9 cellular contexts compared by ENCODE assay signal in the genomic region with DNA sequence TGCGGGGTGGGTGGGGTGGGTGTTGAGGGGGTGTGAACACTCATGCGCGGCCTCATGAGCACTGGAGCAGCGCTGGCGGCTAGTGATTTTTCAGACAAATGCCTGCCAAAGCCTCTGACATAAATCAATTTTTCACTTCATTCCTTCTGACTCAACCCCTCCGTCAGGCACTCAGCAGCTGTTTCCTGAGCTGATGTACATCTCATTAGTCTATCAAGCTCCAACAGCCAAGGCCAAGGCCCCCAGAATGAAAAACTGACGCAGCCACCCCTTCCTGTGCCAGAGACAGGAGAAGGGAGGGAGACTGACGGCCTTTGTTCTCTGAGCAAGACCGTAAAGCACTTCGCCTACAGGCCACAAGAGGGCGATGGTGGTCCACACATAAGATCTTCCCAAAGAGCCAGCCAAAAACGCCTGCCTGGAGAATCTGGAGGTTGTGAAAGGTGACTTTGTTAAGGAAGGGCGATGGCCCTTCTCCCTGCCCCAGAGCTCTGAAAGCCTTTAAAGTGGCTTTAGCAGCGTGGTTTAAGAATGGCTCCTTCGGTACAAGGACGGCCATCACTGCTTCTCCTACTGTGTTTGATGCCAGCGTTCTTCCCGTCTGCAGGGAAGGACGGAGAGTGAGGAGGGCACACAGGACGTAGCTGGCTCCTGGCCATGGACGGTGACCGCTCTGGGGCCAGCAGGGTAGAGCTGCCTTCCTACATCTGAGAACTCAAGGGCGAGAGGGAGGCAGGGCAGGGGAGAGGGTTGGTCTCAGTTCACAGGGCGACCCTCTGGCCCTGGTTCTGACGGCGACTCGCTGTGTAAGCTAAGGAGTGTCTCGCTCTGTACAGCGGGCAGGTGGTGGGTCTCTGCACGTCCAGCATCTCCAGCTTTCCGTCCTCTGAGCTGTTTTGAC. TPM values are rescaled to one million over a fixed set of nuclear protein-coding genes. Genes with fewer than 3 reads are reported as not detected.
DNase-seq lines count a peak whose midpoint lies in the region; ATAC-seq, FAIRE-seq and TF ChIP-seq lines count a peak whose summit lies in the region.
"Had no signal": no experiment of that assay in that cellular context is flagged by ENCODE, and none has a peak within 500 bp of the region (broad histone marks: within the 10 kb centered on the region; RNA-seq: fewer than 3 reads in every experiment).

No MANE protein-coding gene starts in this region.

- peak overlapping the region in 3 of 7 donors; percentile 54 to 76 (median 55) for H3K27ac Mint-ChIP-seq in CD4-positive, alpha-beta memory T cell
- peak overlapping the region; percentile 88 for H3K27ac Mint-ChIP-seq in activated CD8-positive, alpha-beta memory T cell treated with anti-CD3 and anti-CD28 coated beads, Interleukin-2, amount 10 ng/mL, durations not matched to agents 7 days and 5 days

- no peaks in the 10 kb centered on the region for H4K20me1 ChIP-seq in endothelial cell of umbilical vein (replicated peaks; ENCODE audit: control insufficient read depth, extremely low read depth, insufficient read depth, low read length)

- H3K27ac ChIP-seq in CD4-positive, alpha-beta memory T cell (ENCODE audit: low read depth, low read length) = no peak overlapping the region
- H3K27ac ChIP-seq in endothelial cell of umbilical vein (ENCODE audit: insufficient read depth, low read depth, low read length) (peak overlapping the region; percentile 88), muscle layer of colon (ENCODE audit: low read depth, low read length) (peak overlapping the region; percentile 23)

- peak; percentile 55 for ATAC-seq in GM19455 (IDR thresholded peaks at IDR 0.05; ENCODE audit: unreplicated experiment)
- peak; percentile 81 for ATAC-seq in activated CD8-positive, alpha-beta memory T cell treated with anti-CD3 and anti-CD28 coated beads, Interleukin-2, amount 10 ng/mL, durations not matched to agents 7 days and 5 days

- peak overlapping the region; percentile 52 for H3K9ac ChIP-seq in endothelial cell of umbilical vein (replicated peaks; ENCODE audit: extremely low read depth, insufficient read depth, low read length)
- no peak overlapping the region for H3K9ac ChIP-seq in muscle layer of colon (ENCODE audit: low read length)

- dilution Hi-C loops in endothelial cell of umbilical vein (cut with MboI; ENCODE audit: extremely low pct_ligation_motif_present, low sequenced_read_pairs) = no loop called here

- CTCF ChIA-PET in CD4-positive, alpha-beta memory T cell (lab: Charles Lee; ENCODE audit: partially characterized antibody) = interaction anchor here (0.7 to 7.6 kb wide), 42 partner anchors 9 to 1411 kb away, joined by 3 to 40 read pairs (median 4); a partner anchor contains a TSS
- CTCF ChIA-PET in activated CD8-positive, alpha-beta memory T cell treated with anti-CD3 and anti-CD28 coated beads, Interleukin-2, amount 10 ng/mL, durations not matched to agents 7 days and 5 days (lab: Charles Lee) = interaction anchor here (0.6 to 6.1 kb wide), 33 partner anchors 9 to 1414 kb away, joined by 3 to 38 read pairs (median 4); a partner anchor contains a TSS
- CTCF ChIA-PET in endothelial cell of umbilical vein (lab: Charles Lee) = interaction anchor here (0.6 to 3.5 kb wide), 55 partner anchors 9 to 1417 kb away, joined by 3 to 30 read pairs (median 4); a partner anchor contains a TSS

- no peaks in the 10 kb centered on the region for H3K36me3 ChIP-seq in CD4-positive, alpha-beta memory T cell (ENCODE audit: insufficient read depth, low read length)
- H3K36me3 ChIP-seq in endothelial cell of umbilical vein (ENCODE audit: control insufficient read depth in 2 of 2, extremely low read depth in 1 of 2, insufficient read depth in 2 of 2, low read length in 2 of 2) = no peaks in the 10 kb centered on the region
- no peaks in the 10 kb centered on the region for H3K36me3 ChIP-seq in muscle layer of colon (ENCODE audit: insufficient read depth, low read length)

- no peaks in the 10 kb centered on the region for H3K9me3 ChIP-seq in CD4-positive, alpha-beta memory T cell (ENCODE audit: control insufficient read depth in 1 of 2, low read length in 2 of 2)
- H3K9me3 ChIP-seq in endothelial cell of umbilical vein (replicated peaks; ENCODE audit: control insufficient read depth, insufficient read depth, low read length) (no peaks in the 10 kb centered on the region), muscle layer of colon (ENCODE audit: low read length) (no peaks in the 10 kb centered on the region)

- peak; percentile 94 to 97 for TF ChIP-seq CTCF in endothelial cell of umbilical vein (IDR thresholded peaks at IDR 0.05; ENCODE audit: extremely low read depth in 1 of 2, insufficient read depth in 1 of 2, low read depth in 1 of 2, low read length in 2 of 2)

- no peaks in the 10 kb centered on the region for H3K9me3 Mint-ChIP-seq in CD4-positive, alpha-beta memory T cell
- H3K9me3 Mint-ChIP-seq in activated CD8-positive, alpha-beta memory T cell treated with anti-CD3 and anti-CD28 coated beads, Interleukin-2, amount 10 ng/mL, durations not matched to agents 7 days and 5 days (ENCODE audit: low read depth) = no peaks in the 10 kb centered on the region

- H3K79me2 ChIP-seq in endothelial cell of umbilical vein (ENCODE audit: control insufficient read depth, insufficient read depth, low read length) = no peaks in the 10 kb centered on the region

- no peaks in the 10 kb centered on the region for H3K27me3 ChIP-seq in CD4-positive, alpha-beta memory T cell (ENCODE audit: insufficient read depth, low read length)
- peaks cover 3 to 5% of the 10 kb centered on the region in 2 experiments for H3K27me3 ChIP-seq in endothelial cell of umbilical vein (ENCODE audit: control insufficient read depth in 2 of 2, insufficient read depth in 2 of 2, low read length in 2 of 2)
- no peaks in the 10 kb centered on the region for H3K27me3 ChIP-seq in muscle layer of colon (ENCODE audit: control insufficient read depth in 1 of 2, insufficient read depth in 2 of 2, low read length in 2 of 2)

- peak; percentile 50 for TF ChIP-seq POLR2A in endothelial cell of umbilical vein (IDR thresholded peaks at IDR 0.05; ENCODE audit: low read depth, low read length)

- no peaks in the 10 kb centered on the region for H3K36me3 Mint-ChIP-seq in CD4-positive, alpha-beta memory T cell
- H3K36me3 Mint-ChIP-seq in activated CD8-positive, alpha-beta memory T cell treated with anti-CD3 and anti-CD28 coated beads, Interleukin-2, amount 10 ng/mL, durations not matched to agents 7 days and 5 days = peaks cover 3% of the 10 kb centered on the region

- H3K4me1 Mint-ChIP-seq in CD4-positive, alpha-beta memory T cell = peaks cover 5 to 7% (median 6%) of the 10 kb centered on the region in 4 donors
- peaks cover 60% of the 10 kb centered on the region for H3K4me1 Mint-ChIP-seq in activated CD8-positive, alpha-beta memory T cell treated with anti-CD3 and anti-CD28 coated beads, Interleukin-2, amount 10 ng/mL, durations not matched to agents 7 days and 5 days

- no TSS peak for BruUV-seq in endothelial cell of umbilical vein (replicated peaks; lab: Mats Ljungman, UMichigan)

- H2AFZ ChIP-seq in endothelial cell of umbilical vein (ENCODE audit: low read depth, low read length) = peak overlapping the region; percentile 91

- DNase-seq in CD4-positive, alpha-beta memory T cell = peak; percentile 62 to 78 (median 67)
- DNase-seq in HTR-8/SVneo (ENCODE audit: insufficient read length, low spot score) = peak; percentile 67
- peak; percentile 44 to 61 for DNase-seq in NOMO-1 (lab: John Stamatoyannopoulos, UW; ENCODE audit: unreplicated experiment in 2 of 2)
- peak; percentile 89 for DNase-seq in activated CD8-positive, alpha-beta memory T cell treated with anti-CD3 and anti-CD28 coated beads, Interleukin-2, amount 10 ng/mL, durations not matched to agents 7 days and 5 days
- peak; percentile 99 for DNase-seq in endothelial cell of umbilical vein (ENCODE audit: low read depth, low spot score)
- peak; percentile 56 for DNase-seq in stimulated activated CD8-positive, alpha-beta memory T cell treated with anti-CD3 and anti-CD28 coated beads, Interleukin-4, amount 100 ng/mL, for 24 hours (ENCODE audit: low read depth)

- H3K4me3 Mint-ChIP-seq in CD4-positive, alpha-beta memory T cell = peak overlapping the region in 2 of 8 donors; percentile 12 to 41
- H3K4me3 Mint-ChIP-seq in activated CD8-positive, alpha-beta memory T cell treated with anti-CD3 and anti-CD28 coated beads, Interleukin-2, amount 10 ng/mL, durations not matched to agents 7 days and 5 days = no peak overlapping the region

- no peak overlapping the region for H3K4me3 ChIP-seq in CD4-positive, alpha-beta memory T cell (ENCODE audit: low read length in 2 of 2)
- H3K4me3 ChIP-seq in endothelial cell of umbilical vein (replicated peaks in 1 of 3; ENCODE audit: insufficient read depth in 1 of 3, low read depth in 1 of 3, low read length in 3 of 3) (peak overlapping the region in 2 of 3 experiments; percentile 20 to 25), muscle layer of colon (ENCODE audit: low read depth in 1 of 2, low read length in 2 of 2) (peak overlapping the region; percentile 38 to 57)

- intact Hi-C loops in CD4-positive, alpha-beta memory T cell (cut with micrococcal nuclease) = loop anchor here (1.0 to 5.0 kb wide), 4 partner anchors 38 to 1140 kb away; a partner anchor contains a TSS
- intact Hi-C loops in endothelial cell of umbilical vein (cut with micrococcal nuclease) = loop anchor here (1.0 to 5.0 kb wide), 13 partner anchors 21 to 1411 kb away; a partner anchor contains a TSS

- POLR2A ChIA-PET in CD4-positive, alpha-beta memory T cell (lab: Charles Lee; ENCODE audit: partially characterized antibody) = interaction anchor here (1.2 kb wide), 1 partner anchor 171 kb away, joined by 3 read pairs; no protein-coding TSS in a partner anchor
- POLR2A ChIA-PET in endothelial cell of umbilical vein (lab: Charles Lee) = interaction anchor here (1.3 to 2.0 kb wide), 2 partner anchors 38 to 637 kb away, joined by 3 to 13 read pairs; a partner anchor contains a TSS

- H3K9me1 ChIP-seq in endothelial cell of umbilical vein (replicated peaks; ENCODE audit: control insufficient read depth, extremely low read depth, insufficient read depth, low read length) = no peaks in the 10 kb centered on the region

- peaks cover 2 to 4% of the 10 kb centered on the region in 2 donors for H3K27me3 Mint-ChIP-seq in CD4-positive, alpha-beta memory T cell
- no peaks in the 10 kb centered on the region for H3K27me3 Mint-ChIP-seq in activated CD8-positive, alpha-beta memory T cell treated with anti-CD3 and anti-CD28 coated beads, Interleukin-2, amount 10 ng/mL, durations not matched to agents 7 days and 5 days

- peak overlapping the region; percentile 66 for H3K4me2 ChIP-seq in endothelial cell of umbilical vein (ENCODE audit: insufficient read depth, low read length)

- H3K4me1 ChIP-seq in CD4-positive, alpha-beta memory T cell (ENCODE audit: insufficient read depth, low read length) = peaks cover 6% of the 10 kb centered on the region
- H3K4me1 ChIP-seq in endothelial cell of umbilical vein (ENCODE audit: control insufficient read depth, extremely low read depth, insufficient read depth, low read length) = peaks cover 10% of the 10 kb centered on the region
- H3K4me1 ChIP-seq in muscle layer of colon (ENCODE audit: insufficient read depth, low read length) = peaks cover 6% of the 10 kb centered on the region

- FAIRE-seq in HTR-8/SVneo (lab: Jason Lieb, UNC) = no peak
- FAIRE-seq in endothelial cell of umbilical vein (lab: Jason Lieb, UNC) = peak; percentile 100
- FAIRE-seq: colon had no signal

RNA-seq across cellular contexts. Expression of a gene that starts 37.1 kb away (rescaled TPM):
- total RNA-seq in CD4-positive, alpha-beta memory T cell = 10 to 100 TPM; 39.1 to 39.8 TPM
- polyA plus RNA-seq in CD4-positive, alpha-beta memory T cell = 10 to 100 TPM; 35.3 to 36.8 TPM
- total RNA-seq in activated CD8-positive, alpha-beta memory T cell treated with anti-CD3 and anti-CD28 coated beads, Interleukin-2, amount 10 ng/mL, durations not matched to agents 7 days and 5 days = 10 to 100 TPM; 20.2 to 35.4 TPM
- 31.4 and 32.4 TPM in 2 replicates for total RNA-seq in endothelial cell of umbilical vein
- polyA plus RNA-seq in endothelial cell of umbilical vein = 40.7 and 42.7 TPM in 2 replicates
- 36.8 and 44.7 TPM in 2 replicates for polyA plus RNA-seq in endothelial cell of umbilical vein (2011; cell fraction: cytosol; rRNA removed)
- polyA plus RNA-seq in endothelial cell of umbilical vein (2011; cell fraction: nucleus; rRNA removed) = 32.5 and 36.5 TPM in 2 replicates
- 39.0 TPM in 2 replicates for polyA plus RNA-seq in endothelial cell of umbilical vein (2012)
- polyA minus RNA-seq in endothelial cell of umbilical vein = 39.9 and 45.5 TPM in 2 replicates
- polyA minus RNA-seq in endothelial cell of umbilical vein (2011; cell fraction: cytosol; rRNA and poly(A)+ RNA removed) = 21.3 TPM
- polyA minus RNA-seq in endothelial cell of umbilical vein (2011; cell fraction: nucleus; rRNA and poly(A)+ RNA removed) = 26.2 and 29.1 TPM in 2 replicates

RNA-seq across cellular contexts. Expression of a gene that starts 37.4 kb away (rescaled TPM):
- total RNA-seq in CD4-positive, alpha-beta memory T cell = 100 to 1,000 TPM; 101 to 106 TPM
- 100 to 1,000 TPM; 389 to 532 TPM for polyA plus RNA-seq in CD4-positive, alpha-beta memory T cell
- total RNA-seq in activated CD8-positive, alpha-beta memory T cell treated with anti-CD3 and anti-CD28 coated beads, Interleukin-2, amount 10 ng/mL, durations not matched to agents 7 days and 5 days = 100 to 1,000 TPM; 101 to 154 TPM
- 241 and 242 TPM in 2 replicates for total RNA-seq in endothelial cell of umbilical vein
- polyA plus RNA-seq in endothelial cell of umbilical vein = 528 and 594 TPM in 2 replicates
- 403 and 404 TPM in 2 replicates for polyA plus RNA-seq in endothelial cell of umbilical vein (2011; cell fraction: cytosol; rRNA removed)
- polyA plus RNA-seq in endothelial cell of umbilical vein (2011; cell fraction: nucleus; rRNA removed) = 121 and 124 TPM in 2 replicates
- polyA plus RNA-seq in endothelial cell of umbilical vein (2012) = 464 and 482 TPM in 2 replicates
- polyA minus RNA-seq in endothelial cell of umbilical vein = 98.5 and 98.6 TPM in 2 replicates
- polyA minus RNA-seq in endothelial cell of umbilical vein (2011; cell fraction: cytosol; rRNA and poly(A)+ RNA removed) = 29.8 TPM
- polyA minus RNA-seq in endothelial cell of umbilical vein (2011; cell fraction: nucleus; rRNA and poly(A)+ RNA removed) = 48.2 and 54.3 TPM in 2 replicates

Comparison
In these comparisons a context has a peak if more than half of its experiments do, and no peak if none do; other contexts are left out.
1. H3K4me3 ChIP-seq: peak in endothelial cell of umbilical vein (2 of 3) and muscle layer of colon (2 of 2); none in CD4-positive, alpha-beta memory T cell (0 of 2).
2. Peak in every context shown above with its lines, with median percentiles within 50 percentile points of each other: DNase-seq.